In the genomic region with DNA sequence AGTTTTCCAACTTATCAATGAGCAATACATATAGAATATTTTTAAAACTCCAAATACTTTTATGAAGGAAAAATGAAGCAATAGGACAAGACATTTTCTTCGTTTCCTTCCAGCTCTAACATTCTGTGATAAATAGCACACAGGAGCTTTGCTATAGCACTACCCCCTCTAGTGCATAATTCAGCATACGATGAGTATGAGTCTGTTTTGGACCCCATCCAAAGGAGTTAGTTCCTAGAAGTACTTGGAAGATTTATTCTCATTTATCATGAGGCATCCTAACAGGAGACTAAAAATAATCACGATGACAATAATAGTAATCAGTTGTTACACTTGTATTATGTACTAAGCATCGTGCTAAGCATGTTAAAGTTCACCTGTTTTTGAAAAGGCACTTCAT, we compare ENCODE assay signal across 20 cellular contexts.
DNase-seq lines count a peak whose midpoint lies in the region; ATAC-seq, FAIRE-seq and TF ChIP-seq lines count a peak whose summit lies in the region.
"Had no signal": no experiment of that assay in that cellular context is flagged by ENCODE, and none has a peak within 500 bp of the region (broad histone marks: within the 10 kb centered on the region; RNA-seq: fewer than 3 reads in every experiment).

No MANE protein-coding gene starts in this region.

- H3K36me3 ChIP-seq in mammary epithelial cell (ENCODE audit: insufficient read depth, low read length): no peaks in the 10 kb centered on the region
- H3K36me3 ChIP-seq in astrocyte (ENCODE audit: insufficient read depth, low read length): no peaks in the 10 kb centered on the region

- dilution Hi-C loops in mammary epithelial cell (cut with HindIII; ENCODE audit: low sequenced_read_pairs): no loop called here

- DNase-seq in MCF 10A (ENCODE audit: unreplicated experiment) (peak; percentile 43), mammary epithelial cell (no peak), astrocyte (ENCODE audit: low read depth) (peak; percentile 44), globus pallidus (ENCODE audit: low spot score) (peak; percentile 46), GM13976 (ENCODE audit: low spot score) (no peak), NCI-H2196 (lab: John Stamatoyannopoulos, UW; ENCODE audit: unreplicated experiment) (no peak), NOMO-1 treated with dmso at 0.1 percent for 144 hours (lab: John Stamatoyannopoulos, UW; ENCODE audit: unreplicated experiment) (no peak)
- DNase-seq: activated CD4-positive, alpha-beta T cell treated with anti-CD3 and anti-CD28 coated beads, Interleukin-2, amount 10 ng/mL, durations not matched to agents 24 days and 14 days; activated T-cell treated with anti-CD3 and anti-CD28 coated beads for 4 hours; CD4-positive, alpha-beta memory T cell; NCI-H1417 treated with DMSO at 0.1 percent for 48 hours; retina had no signal

- H3K4me2 ChIP-seq in mammary epithelial cell (ENCODE audit: insufficient read depth, low read depth, low read length): no peak overlapping the region
- no peak overlapping the region for H3K4me2 ChIP-seq in astrocyte (ENCODE audit: low read length)
- H3K4me2 ChIP-seq: KMS-11 had no signal

- in situ Hi-C loops in mammary epithelial cell (cut with MboI; ENCODE audit: low sequenced_read_pairs in 2 of 2): no loop called here
- in situ Hi-C loops in GM13976 (cut with MboI; ENCODE audit: low sequenced_read_pairs, unreplicated experiment): no loop called here

- ATAC-seq in HG03025 (IDR thresholded peaks at IDR 0.05; ENCODE audit: low FRiP score, unreplicated experiment): no peak
- ATAC-seq: Panc1 had no signal

- H3K27me3 Mint-ChIP-seq in MCF 10A (ENCODE audit: insufficient read depth, unreplicated experiment) (no peaks in the 10 kb centered on the region), astrocyte (ENCODE audit: low read depth, unreplicated experiment) (no peaks in the 10 kb centered on the region)

- H3K4me1 ChIP-seq in mammary epithelial cell (ENCODE audit: insufficient read depth, low read length) (no peaks in the 10 kb centered on the region), astrocyte (ENCODE audit: insufficient read depth, low read length) (peaks cover 27% of the 10 kb centered on the region)

- H3K79me2 ChIP-seq in mammary epithelial cell (ENCODE audit: insufficient read depth, low read length): no peaks in the 10 kb centered on the region
- peaks cover 4% of the 10 kb centered on the region for H3K79me2 ChIP-seq in astrocyte (ENCODE audit: insufficient read depth, low read length)

- FAIRE-seq in astrocyte (lab: Jason Lieb, UNC): peak; percentile 65
- FAIRE-seq: keratinocyte, TTC549, urothelium cell line had no signal

- H3K36me3 Mint-ChIP-seq in MCF 10A (ENCODE audit: insufficient read depth, unreplicated experiment) (no peaks in the 10 kb centered on the region), astrocyte (ENCODE audit: low read depth, unreplicated experiment) (no peaks in the 10 kb centered on the region)
- H3K36me3 Mint-ChIP-seq: activated naive CD4-positive, alpha-beta T cell treated with anti-CD3 and anti-CD28 coated beads, Interleukin-2, amount 50 U/mL, for 24 hours; CD4-positive, alpha-beta memory T cell had no signal

- no peaks in the 10 kb centered on the region for H4K20me1 ChIP-seq in mammary epithelial cell (ENCODE audit: insufficient read depth, low read length)
- H4K20me1 ChIP-seq in astrocyte (ENCODE audit: insufficient read depth, low read length): no peaks in the 10 kb centered on the region

- no peak overlapping the region for H2AFZ ChIP-seq in mammary epithelial cell (ENCODE audit: low read depth, low read length)
- no peak overlapping the region for H2AFZ ChIP-seq in astrocyte (ENCODE audit: low read depth, low read length)

- BruUV-seq in MCF 10A (replicated peaks; lab: Mats Ljungman, UMichigan) (no TSS peak), mammary epithelial cell (replicated peaks; lab: Mats Ljungman, UMichigan) (no TSS peak)

- H3K4me3 ChIP-seq in mammary epithelial cell (replicated peaks in 1 of 3; ENCODE audit: insufficient read depth in 1 of 3, low read depth in 2 of 3, low read length in 3 of 3) (no peak overlapping the region), astrocyte (ENCODE audit: insufficient read depth, low read depth, low read length) (no peak overlapping the region)

- H3K4me3 Mint-ChIP-seq in MCF 10A (ENCODE audit: unreplicated experiment) (no peak overlapping the region), astrocyte (ENCODE audit: unreplicated experiment) (no peak overlapping the region)
- H3K4me3 Mint-ChIP-seq: activated CD4-positive, alpha-beta T cell treated with anti-CD3 and anti-CD28 coated beads, Interleukin-2, amount 10 ng/mL, durations not matched to agents 24 days and 14 days; activated naive CD4-positive, alpha-beta T cell treated with anti-CD3 and anti-CD28 coated beads, Interleukin-2, amount 50 U/mL, for 24 hours; CD4-positive, alpha-beta memory T cell; stimulated activated naive CD8-positive, alpha-beta T cell treated with anti-CD3 and anti-CD28 coated beads, Interleukin-15, Interleukin-2, amounts not matched to agents 100 ng/mL and 50 ng/mL, for 24 hours had no signal

- H3K27ac Mint-ChIP-seq in MCF 10A (ENCODE audit: low read depth, unreplicated experiment): no peak overlapping the region
- H3K27ac Mint-ChIP-seq in astrocyte (ENCODE audit: unreplicated experiment): no peak overlapping the region
- H3K27ac Mint-ChIP-seq: activated CD4-positive, alpha-beta T cell treated with anti-CD3 and anti-CD28 coated beads, Interleukin-2, amount 10 ng/mL, durations not matched to agents 24 days and 14 days; activated naive CD4-positive, alpha-beta T cell treated with anti-CD3 and anti-CD28 coated beads, Interleukin-2, amount 50 U/mL, for 24 hours; CD4-positive, alpha-beta memory T cell; stimulated activated naive CD8-positive, alpha-beta T cell treated with anti-CD3 and anti-CD28 coated beads, Interleukin-15, Interleukin-2, amounts not matched to agents 100 ng/mL and 50 ng/mL, for 24 hours had no signal

- TF ChIP-seq CTCF in MCF 10A (IDR thresholded peaks at IDR 0.05; ENCODE audit: unreplicated experiment): no peak
- no peak for TF ChIP-seq CTCF in mammary epithelial cell (conservative IDR thresholded peaks at IDR 0.05 in 1 of 2, IDR thresholded peaks at IDR 0.05 in 1 of 2; ENCODE audit: extremely low read depth in 1 of 2, insufficient read depth in 1 of 2, low read depth in 1 of 2, low read length in 2 of 2)
- TF ChIP-seq CTCF in astrocyte (IDR thresholded peaks at IDR 0.05; ENCODE audit: insufficient read depth, low read depth, low read length): no peak
- TF ChIP-seq CTCF in GM13976 (IDR thresholded peaks at IDR 0.05; ENCODE audit: borderline replicate concordance, control extremely low read depth, extremely low read depth, insufficient read depth, missing control alignments): no peak

- intact Hi-C loops in MCF 10A (cut with micrococcal nuclease) (no loop called here), mammary epithelial cell (cut with micrococcal nuclease) (no loop called here)

- H3K9me3 ChIP-seq in mammary epithelial cell (replicated peaks; ENCODE audit: insufficient read depth, low read length) (peaks cover 3% of the 10 kb centered on the region), astrocyte (ENCODE audit: insufficient read depth, low read depth, low read length) (no peaks in the 10 kb centered on the region)

- POLR2A ChIA-PET in MCF 10A (lab: Yijun Ruan, JAX): interaction anchor here (1.4 kb wide), 1 partner anchor 9 kb away, joined by 5 read pairs; no protein-coding TSS in a partner anchor

- H3K27ac ChIP-seq in mammary epithelial cell (ENCODE audit: insufficient read depth, low read depth, low read length) (no peak overlapping the region), astrocyte (ENCODE audit: low read depth, low read length) (no peak overlapping the region)
- H3K27ac ChIP-seq: KMS-11 had no signal

- peaks cover 22% of the 10 kb centered on the region for H3K27me3 ChIP-seq in mammary epithelial cell (ENCODE audit: insufficient read depth, low read length)
- peaks cover 14% of the 10 kb centered on the region for H3K27me3 ChIP-seq in astrocyte (ENCODE audit: insufficient read depth, low read length)

- no peak overlapping the region for H3K9ac ChIP-seq in mammary epithelial cell (ENCODE audit: insufficient read depth, low read length)
- H3K9ac ChIP-seq in astrocyte (ENCODE audit: low read length): no peak overlapping the region
- H3K9ac ChIP-seq: KMS-11 had no signal

- WGBS in mammary epithelial cell (ENCODE audit: low coverage, missing lambda C conversion rate): 21% methylated on average over 4 of the region's 4 CpGs

- no peaks in the 10 kb centered on the region for H3K4me1 Mint-ChIP-seq in MCF 10A (ENCODE audit: insufficient read depth, unreplicated experiment)
- H3K4me1 Mint-ChIP-seq in astrocyte (ENCODE audit: low read depth, unreplicated experiment): peaks cover 27% of the 10 kb centered on the region

- CTCF ChIA-PET in MCF 10A (lab: Yijun Ruan, JAX): no interaction called here
- CTCF ChIA-PET in mammary epithelial cell (lab: Charles Lee; ENCODE audit: low non-redundant PET): no interaction called here

- H3K9me3 Mint-ChIP-seq in MCF 10A (ENCODE audit: unreplicated experiment) (no peaks in the 10 kb centered on the region), astrocyte (ENCODE audit: unreplicated experiment) (no peaks in the 10 kb centered on the region)
- H3K9me3 Mint-ChIP-seq: activated CD4-positive, alpha-beta T cell treated with anti-CD3 and anti-CD28 coated beads, Interleukin-2, amount 10 ng/mL, durations not matched to agents 24 days and 14 days; activated naive CD4-positive, alpha-beta T cell treated with anti-CD3 and anti-CD28 coated beads, Interleukin-2, amount 50 U/mL, for 24 hours; stimulated activated naive CD8-positive, alpha-beta T cell treated with anti-CD3 and anti-CD28 coated beads, Interleukin-15, Interleukin-2, amounts not matched to agents 100 ng/mL and 50 ng/mL, for 24 hours had no signal

Comparison
In these comparisons a context has a peak if more than half of its experiments do, and no peak if none do; other contexts are left out.
1. DNase-seq: peak in MCF 10A (single experiment), astrocyte (single experiment) and globus pallidus (single experiment); none in mammary epithelial cell (single experiment), GM13976 (single experiment), NCI-H2196 (single experiment) and NOMO-1 treated with dmso at 0.1 percent for 144 hours (single experiment).